1 cellular context compared by ENCODE assay signal in the genomic region with DNA sequence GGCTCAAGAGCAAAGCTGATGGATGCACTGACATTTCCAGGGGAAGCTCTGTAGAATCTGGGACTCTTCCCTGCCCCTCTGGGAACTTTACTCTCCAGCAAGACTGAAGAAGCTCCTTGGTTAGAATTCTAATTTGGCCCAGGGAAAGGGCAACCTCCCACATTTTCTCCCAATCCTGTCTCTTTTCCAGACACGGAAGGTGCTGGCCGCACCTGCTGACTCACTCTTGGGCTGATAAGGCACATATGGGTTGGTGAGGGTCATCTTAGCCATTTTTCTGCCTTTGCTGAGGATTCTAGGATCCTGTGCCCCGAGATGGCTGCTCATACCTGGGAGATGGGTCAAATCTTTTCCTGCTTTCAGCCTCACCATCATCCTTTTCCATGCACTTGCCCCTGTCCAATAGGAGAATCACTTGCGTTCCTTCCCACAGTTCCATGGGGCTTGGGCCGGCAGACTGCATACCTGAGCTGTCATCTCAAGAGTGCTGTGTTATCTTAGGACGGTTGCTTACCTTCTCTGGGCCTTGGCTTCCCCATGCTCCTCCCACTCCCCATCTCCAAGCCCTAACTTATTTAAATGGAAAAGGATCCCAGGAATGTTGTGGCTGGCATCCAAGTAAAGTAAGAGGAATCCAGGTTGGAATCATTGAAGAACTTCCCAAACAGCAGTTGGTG.
TF ChIP-seq lines count a peak whose summit lies in the region.

No MANE protein-coding gene starts in this region.

TF ChIP-seq in K562, 482 proteins besides CTCF, POLR2A, EP300 and RAD21 (continued from another document):
- TF ChIP-seq, protein P1, sequence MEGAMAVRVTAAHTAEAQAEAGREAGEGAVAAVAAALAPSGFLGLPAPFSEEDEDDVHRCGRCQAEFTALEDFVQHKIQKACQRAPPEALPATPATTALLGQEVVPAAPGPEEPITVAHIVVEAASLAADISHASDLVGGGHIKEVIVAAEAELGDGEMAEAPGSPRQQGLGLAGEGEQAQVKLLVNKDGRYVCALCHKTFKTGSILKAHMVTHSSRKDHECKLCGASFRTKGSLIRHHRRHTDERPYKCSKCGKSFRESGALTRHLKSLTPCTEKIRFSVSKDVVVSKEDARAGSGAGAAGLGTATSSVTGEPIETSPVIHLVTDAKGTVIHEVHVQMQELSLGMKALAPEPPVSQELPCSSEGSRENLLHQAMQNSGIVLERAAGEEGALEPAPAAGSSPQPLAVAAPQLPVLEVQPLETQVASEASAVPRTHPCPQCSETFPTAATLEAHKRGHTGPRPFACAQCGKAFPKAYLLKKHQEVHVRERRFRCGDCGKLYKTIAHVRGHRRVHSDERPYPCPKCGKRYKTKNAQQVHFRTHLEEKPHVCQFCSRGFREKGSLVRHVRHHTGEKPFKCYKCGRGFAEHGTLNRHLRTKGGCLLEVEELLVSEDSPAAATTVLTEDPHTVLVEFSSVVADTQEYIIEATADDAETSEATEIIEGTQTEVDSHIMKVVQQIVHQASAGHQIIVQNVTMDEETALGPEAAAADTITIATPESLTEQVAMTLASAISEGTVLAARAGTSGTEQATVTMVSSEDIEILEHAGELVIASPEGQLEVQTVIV (CRISPR knock-in tag; IDR thresholded peaks at IDR 0.05; ENCODE audit: borderline replicate concordance) = no peak
- TF ChIP-seq SMC3 (conservative IDR thresholded peaks at IDR 0.05; ENCODE audit: insufficient read depth, low read depth, low read length) (no peak), ETV5 (CRISPR knock-in tag; IDR thresholded peaks at IDR 0.05; ENCODE audit: low read depth) (no peak), RFX5 (IDR thresholded peaks at IDR 0.05; ENCODE audit: low read depth, low read length) (no peak), HLTF (IDR thresholded peaks at IDR 0.05) (no peak), NCOA6 (IDR thresholded peaks at IDR 0.05) (no peak), SNRNP70 (optimal IDR thresholded peaks at IDR 0.05; ENCODE audit: low read depth, low read length) (no peak), HNRNPLL (IDR thresholded peaks at IDR 0.05; ENCODE audit: low read depth, low read length, poor library complexity, severe bottlenecking) (no peak), SMARCE1 (IDR thresholded peaks at IDR 0.05) (no peak), NCOA1 (IDR thresholded peaks at IDR 0.05; ENCODE audit: low read depth) (no peak)
- TF ChIP-seq, protein P2, sequence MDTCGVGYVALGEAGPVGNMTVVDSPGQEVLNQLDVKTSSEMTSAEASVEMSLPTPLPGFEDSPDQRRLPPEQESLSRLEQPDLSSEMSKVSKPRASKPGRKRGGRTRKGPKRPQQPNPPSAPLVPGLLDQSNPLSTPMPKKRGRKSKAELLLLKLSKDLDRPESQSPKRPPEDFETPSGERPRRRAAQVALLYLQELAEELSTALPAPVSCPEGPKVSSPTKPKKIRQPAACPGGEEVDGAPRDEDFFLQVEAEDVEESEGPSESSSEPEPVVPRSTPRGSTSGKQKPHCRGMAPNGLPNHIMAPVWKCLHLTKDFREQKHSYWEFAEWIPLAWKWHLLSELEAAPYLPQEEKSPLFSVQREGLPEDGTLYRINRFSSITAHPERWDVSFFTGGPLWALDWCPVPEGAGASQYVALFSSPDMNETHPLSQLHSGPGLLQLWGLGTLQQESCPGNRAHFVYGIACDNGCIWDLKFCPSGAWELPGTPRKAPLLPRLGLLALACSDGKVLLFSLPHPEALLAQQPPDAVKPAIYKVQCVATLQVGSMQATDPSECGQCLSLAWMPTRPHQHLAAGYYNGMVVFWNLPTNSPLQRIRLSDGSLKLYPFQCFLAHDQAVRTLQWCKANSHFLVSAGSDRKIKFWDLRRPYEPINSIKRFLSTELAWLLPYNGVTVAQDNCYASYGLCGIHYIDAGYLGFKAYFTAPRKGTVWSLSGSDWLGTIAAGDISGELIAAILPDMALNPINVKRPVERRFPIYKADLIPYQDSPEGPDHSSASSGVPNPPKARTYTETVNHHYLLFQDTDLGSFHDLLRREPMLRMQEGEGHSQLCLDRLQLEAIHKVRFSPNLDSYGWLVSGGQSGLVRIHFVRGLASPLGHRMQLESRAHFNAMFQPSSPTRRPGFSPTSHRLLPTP (IDR thresholded peaks at IDR 0.05; ENCODE audit: borderline replicate concordance, extremely low read depth, insufficient read length) = no peak
TF ChIP-seq in K562: peak in this region for 13.
